ENCODE assay signal across 15 cellular contexts in the genomic region with DNA sequence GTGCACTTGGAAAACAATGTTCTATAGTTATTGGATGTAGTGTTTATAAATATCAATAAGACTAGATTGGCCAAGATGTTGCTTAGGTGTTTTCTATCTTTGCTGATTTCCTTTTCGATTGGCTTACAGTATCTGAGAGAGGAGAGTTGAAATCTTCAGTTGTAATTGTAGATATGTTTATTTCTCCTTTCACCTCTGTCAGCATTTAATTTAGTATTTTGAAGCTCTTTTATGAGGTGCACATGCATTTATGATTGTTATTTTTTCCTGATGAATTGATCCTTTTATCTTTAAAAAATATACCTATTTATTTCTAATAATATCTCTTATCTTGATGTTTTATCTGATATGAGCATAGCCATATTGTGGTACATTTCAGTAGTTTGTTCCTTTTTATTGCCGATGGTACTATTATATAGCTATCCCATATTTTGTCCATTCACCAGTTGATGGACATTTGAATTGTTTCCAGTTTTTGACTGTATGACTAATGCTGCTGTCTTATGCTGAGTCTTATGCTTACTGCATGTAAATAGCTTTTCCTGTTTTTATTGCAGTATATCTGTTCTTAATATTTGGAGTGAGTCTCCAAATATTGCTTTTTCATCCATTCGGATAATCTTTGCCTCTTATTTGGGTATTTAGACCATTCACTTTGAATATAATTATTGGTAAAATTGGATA.
"Had no signal": no experiment of that assay in that cellular context is flagged by ENCODE, and none has a peak within 500 bp of the region (broad histone marks: within the 10 kb centered on the region; RNA-seq: fewer than 3 reads in every experiment).

No MANE protein-coding gene starts in this region.

- H3K4me1 ChIP-seq: tibial artery, uterus had no signal

- H3K27me3 ChIP-seq: brain microvascular endothelial cell, dorsolateral prefrontal cortex, hepatocyte, neural progenitor cell, ovary, tibial artery, uterus had no signal

- H3K9me3 ChIP-seq: ovary, tibial artery, uterus had no signal

- H2AFZ ChIP-seq: hepatocyte, neural progenitor cell had no signal

- H3K4me3 ChIP-seq: dorsolateral prefrontal cortex, hepatocyte, neural progenitor cell, ovary, tibial artery, uterus had no signal

- H3K4me2 ChIP-seq: hepatocyte, neural progenitor cell had no signal

- FAIRE-seq: endometrium had no signal

- H3K9ac ChIP-seq: neural progenitor cell had no signal

- DNase-seq: activated CD4-positive, alpha-beta memory T cell treated with anti-CD3 and anti-CD28 coated beads for 36 hours; activated effector memory CD4-positive, alpha-beta T cell treated with anti-CD3 and anti-CD28 coated beads, Interleukin-2, amount 50 U/mL, for 16 hours; activated T-cell treated with anti-CD3 and anti-CD28 coated beads, Interleukin-2, amount 50 U/mL, for 4 hours; amygdala; brain microvascular endothelial cell; dorsolateral prefrontal cortex; kidney glomerular epithelial cell; ovary; stimulated activated CD4-positive, alpha-beta T cell treated with anti-CD3 and anti-CD28 coated beads, Interleukin-4, amount 100 ng/mL, for 4 hours; T1000; tibial artery; uterus had no signal

- H3K27ac ChIP-seq: brain microvascular endothelial cell, dorsolateral prefrontal cortex, hepatocyte, neural progenitor cell, ovary, tibial artery, uterus had no signal

- ATAC-seq: activated T-cell treated with anti-CD3 and anti-CD28 coated beads, Interleukin-2, amount 50 U/mL, for 4 hours had no signal

- H3K36me3 ChIP-seq: brain microvascular endothelial cell, neural progenitor cell, ovary, uterus had no signal
